8 cellular contexts compared by ENCODE assay signal in the genomic region with DNA sequence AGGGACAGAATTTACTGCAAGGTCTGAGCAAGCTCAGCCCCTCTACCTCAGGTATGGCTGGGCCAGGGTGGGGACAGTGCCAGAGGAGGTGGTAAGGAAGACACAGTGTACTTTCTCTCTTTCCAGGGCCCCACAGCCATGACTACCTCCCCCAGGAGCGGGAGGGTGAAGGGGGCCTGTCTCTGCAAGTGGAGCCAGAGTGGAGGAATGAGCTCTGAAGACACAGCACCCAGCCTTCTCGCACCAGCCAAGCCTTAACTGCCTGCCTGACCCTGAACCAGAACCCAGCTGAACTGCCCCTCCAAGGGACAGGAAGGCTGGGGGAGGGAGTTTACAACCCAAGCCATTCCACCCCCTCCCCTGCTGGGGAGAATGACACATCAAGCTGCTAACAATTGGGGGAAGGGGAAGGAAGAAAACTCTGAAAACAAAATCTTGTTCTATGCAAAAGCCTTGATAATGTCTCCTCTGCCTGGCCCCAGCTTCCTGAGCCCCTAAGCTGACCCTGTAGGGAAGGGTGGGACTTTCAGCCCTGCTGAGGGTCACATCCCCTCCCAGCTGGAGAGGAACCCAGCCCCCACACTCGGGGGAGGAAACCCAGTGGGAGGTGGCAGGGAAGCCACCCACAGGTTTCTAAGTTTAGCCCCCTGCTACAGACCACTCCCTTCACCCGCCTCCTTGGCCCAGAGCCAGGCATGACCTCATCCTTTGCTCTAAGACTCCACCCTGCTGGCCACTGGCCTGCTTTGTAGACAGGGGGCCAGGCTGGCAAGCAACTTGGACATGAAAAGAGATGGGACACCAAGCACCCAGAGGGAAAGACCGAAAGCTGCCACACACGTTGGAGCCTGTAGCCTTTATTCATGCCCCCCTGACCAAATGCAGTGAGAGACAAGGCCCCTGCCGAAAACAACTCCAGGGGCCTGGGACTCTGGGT. TPM values are rescaled to one million over a fixed set of nuclear protein-coding genes. Genes with fewer than 3 reads are reported as not detected.
DNase-seq lines count a peak whose midpoint lies in the region; ATAC-seq and TF ChIP-seq lines count a peak whose summit lies in the region.

No MANE protein-coding gene starts in this region.

- H3K36me3 Mint-ChIP-seq in activated T-helper 17 cell treated with anti-CD3 and anti-CD28 coated beads, Interleukin-2, amount 50 U/mL, for 72 hours (ENCODE audit: low read depth): peaks cover 26% of the 10 kb centered on the region
- H3K36me3 Mint-ChIP-seq in natural killer cell: no peaks in the 10 kb centered on the region

- H3K27me3 ChIP-seq in HUES64 (ENCODE audit: insufficient read depth, low read length) (peaks cover 3% of the 10 kb centered on the region; the same call in 1 of the 2 replicates), Panc1 (ENCODE audit: control insufficient read depth, insufficient read depth, low read length) (no peaks in the 10 kb centered on the region), stomach smooth muscle (ENCODE audit: control insufficient read depth in 1 of 2, insufficient read depth in 2 of 2, low read length in 2 of 2) (no peaks in the 10 kb centered on the region)

- H3K9me3 ChIP-seq in HUES64 (ENCODE audit: insufficient read depth, low read depth, low read length) (no peaks in the 10 kb centered on the region), Panc1 (ENCODE audit: control insufficient read depth, insufficient read depth, low read depth, low read length) (no peaks in the 10 kb centered on the region), stomach smooth muscle (ENCODE audit: control insufficient read depth in 2 of 2, low read length in 2 of 2) (no peaks in the 10 kb centered on the region)

- 28% methylated on average over 7 of the region's 7 CpGs for WGBS in HUES64

- H3K9me3 Mint-ChIP-seq in activated T-helper 17 cell treated with anti-CD3 and anti-CD28 coated beads, Interleukin-2, amount 50 U/mL, for 72 hours: no peaks in the 10 kb centered on the region
- no peaks in the 10 kb centered on the region for H3K9me3 Mint-ChIP-seq in natural killer cell

- H3K36me3 ChIP-seq in HUES64 (ENCODE audit: insufficient read depth, low read length) (peaks cover 48% of the 10 kb centered on the region), Panc1 (ENCODE audit: control insufficient read depth, insufficient read depth, low read length) (peaks cover 2% of the 10 kb centered on the region), stomach smooth muscle (ENCODE audit: control insufficient read depth in 2 of 2, insufficient read depth in 2 of 2, low read length in 2 of 2) (peaks cover 30 to 40% of the 10 kb centered on the region in 2 donors)

- no peak overlapping the region for H3K9ac ChIP-seq in HUES64 (ENCODE audit: low read depth, low read length)
- H3K9ac ChIP-seq in stomach smooth muscle (ENCODE audit: low read length in 2 of 2): peak overlapping the region; percentile 56 to 68

- intact Hi-C loops in Panc1 (cut with micrococcal nuclease; ENCODE audit: unreplicated experiment): no loop called here
- intact Hi-C loops in natural killer cell (cut with micrococcal nuclease): loop anchor here (1.0 to 2.0 kb wide), 2 partner anchors 14 to 82 kb away; a partner anchor contains a TSS

- in situ Hi-C loops in Panc1 (cut with HindIII; ENCODE audit: low pct_unique_long_range_greater_than_20kb, low sequenced_read_pairs): no loop called here

- peak; percentile 87 for DNase-seq in AG10803 (ENCODE audit: low read depth)
- peak; percentile 66 for DNase-seq in GM19238 (ENCODE audit: insufficient read length, low spot score)
- peak; percentile 76 for DNase-seq in Panc1 (ENCODE audit: low read depth, low spot score)
- peak; percentile 98 for DNase-seq in fibroblast of pulmonary artery (ENCODE audit: low read depth)
- peak; percentile 90 for DNase-seq in natural killer cell

- peak overlapping the region; percentile 65; the same call in 1 of the 2 replicates for H3K27ac ChIP-seq in HUES64 (ENCODE audit: low read depth, low read length)
- H3K27ac ChIP-seq in Panc1 (ENCODE audit: low read length): peak overlapping the region; percentile 66
- H3K27ac ChIP-seq in stomach smooth muscle (ENCODE audit: low read length): peak overlapping the region; percentile 86

- TSS peak; percentile 66 for BruUV-seq in Panc1 (replicated peaks; lab: Mats Ljungman, UMichigan)

- ATAC-seq in Panc1 (peak; percentile 73), natural killer cell (peak; percentile 66 to 71 (median 70))
- ATAC-seq in activated T-helper 17 cell treated with anti-CD3 and anti-CD28 coated beads, Interleukin-2, amount 50 U/mL, for 72 hours (replicated peaks): no peak

- H3K4me3 Mint-ChIP-seq in activated T-helper 17 cell treated with anti-CD3 and anti-CD28 coated beads, Interleukin-2, amount 50 U/mL, for 72 hours: peak overlapping the region; percentile 42
- peak overlapping the region; percentile 65 for H3K4me3 Mint-ChIP-seq in natural killer cell

- H3K27ac Mint-ChIP-seq in activated T-helper 17 cell treated with anti-CD3 and anti-CD28 coated beads, Interleukin-2, amount 50 U/mL, for 72 hours: peak overlapping the region; percentile 85
- peak overlapping the region; percentile 90 to 93 for H3K27ac Mint-ChIP-seq in natural killer cell

- H3K4me1 Mint-ChIP-seq in activated T-helper 17 cell treated with anti-CD3 and anti-CD28 coated beads, Interleukin-2, amount 50 U/mL, for 72 hours: peaks cover 36% of the 10 kb centered on the region
- peaks cover 71 to 78% of the 10 kb centered on the region in 2 donors for H3K4me1 Mint-ChIP-seq in natural killer cell

- peaks cover 43% of the 10 kb centered on the region for H3K4me1 ChIP-seq in HUES64 (ENCODE audit: insufficient read depth, low read length)
- H3K4me1 ChIP-seq in Panc1 (ENCODE audit: control insufficient read depth, insufficient read depth, low read length): peaks cover 53% of the 10 kb centered on the region
- peaks cover 73% of the 10 kb centered on the region for H3K4me1 ChIP-seq in stomach smooth muscle (ENCODE audit: control insufficient read depth, insufficient read depth, low read length)

- POLR2A ChIA-PET in Panc1 (lab: Charles Lee): no interaction called here

- H3K27me3 Mint-ChIP-seq in activated T-helper 17 cell treated with anti-CD3 and anti-CD28 coated beads, Interleukin-2, amount 50 U/mL, for 72 hours: no peaks in the 10 kb centered on the region
- H3K27me3 Mint-ChIP-seq in natural killer cell (ENCODE audit: low read depth in 2 of 2): no peaks in the 10 kb centered on the region

- H3K4me3 ChIP-seq in AG10803 (ENCODE audit: low read length): peak overlapping the region; percentile 26; the same call in 1 of the 2 replicates
- 0 out of 2 replicates have a peak overlapping the region, but pooled peaks have one; percentile 12 for H3K4me3 ChIP-seq in HUES64 (ENCODE audit: low read length)
- no peak overlapping the region for H3K4me3 ChIP-seq in Panc1 (ENCODE audit: low read depth in 2 of 2, low read length in 2 of 2)
- no peak overlapping the region for H3K4me3 ChIP-seq in fibroblast of pulmonary artery (replicated peaks; ENCODE audit: low read depth, low read length)
- peak overlapping the region; percentile 2 to 52 for H3K4me3 ChIP-seq in stomach smooth muscle (ENCODE audit: low read length in 2 of 2)

- CTCF ChIA-PET in Panc1 (lab: Charles Lee): no interaction called here

- TF ChIP-seq CTCF in AG10803 (conservative IDR thresholded peaks at IDR 0.05; ENCODE audit: low read length): no peak
- no peak for TF ChIP-seq CTCF in Panc1 (IDR thresholded peaks at IDR 0.05)
- TF ChIP-seq CTCF in fibroblast of pulmonary artery (IDR thresholded peaks at IDR 0.05; ENCODE audit: low read length, missing control alignments): no peak
- TF ChIP-seq CTCF in natural killer cell (IDR thresholded peaks at IDR 0.05): no peak

RNA-seq across cellular contexts. Expression of a gene that starts 6.4 kb away (rescaled TPM):
- 66.7 TPM for polyA plus RNA-seq in HUES64 (2013, experiment 1 of 2)
- 75.3 TPM for polyA plus RNA-seq in HUES64 (2013, experiment 2 of 2)
- total RNA-seq in Panc1 (2021; ENCODE audit: unreplicated experiment) (197 TPM), natural killer cell (100 to 1,000 TPM; 161 to 199 (median 195) TPM)
- polyA plus RNA-seq in Panc1 (2012; ENCODE audit: insufficient read length): 427 TPM
- total RNA-seq in activated T-helper 17 cell treated with anti-CD3 and anti-CD28 coated beads, Interleukin-2, amount 50 U/mL, for 72 hours: 10 to 100 TPM; 39.5 to 59.4 TPM

RNA-seq across cellular contexts. Expression of a gene that starts 14.6 kb away (rescaled TPM):
- polyA plus RNA-seq in HUES64 (2013, experiment 1 of 2): 7.8 TPM
- polyA plus RNA-seq in HUES64 (2013, experiment 2 of 2): 8.5 TPM
- 0.51 TPM for total RNA-seq in Panc1 (2021; ENCODE audit: unreplicated experiment)
- polyA plus RNA-seq in Panc1 (2012; ENCODE audit: insufficient read length): 0.91 TPM
- total RNA-seq in activated T-helper 17 cell treated with anti-CD3 and anti-CD28 coated beads, Interleukin-2, amount 50 U/mL, for 72 hours: under 1 TPM; 0.30 to 0.69 TPM
- under 1 TPM in 1 of 3 donors, not detected in 2; 0.26 TPM for total RNA-seq in natural killer cell

RNA-seq across cellular contexts. Expression of a gene that starts 26.1 kb away (rescaled TPM):
- 43.7 TPM for polyA plus RNA-seq in HUES64 (2013, experiment 1 of 2)
- polyA plus RNA-seq in HUES64 (2013, experiment 2 of 2): 43.9 TPM
- total RNA-seq in Panc1 (2021; ENCODE audit: unreplicated experiment) (106 TPM), natural killer cell (100 to 1,000 TPM in 2 of 3 donors, 10 to 100 TPM in 1; 87.9 to 124 (median 119) TPM)
- polyA plus RNA-seq in Panc1 (2012; ENCODE audit: insufficient read length): 88.0 TPM
- 10 to 100 TPM; 54.7 to 59.3 TPM for total RNA-seq in activated T-helper 17 cell treated with anti-CD3 and anti-CD28 coated beads, Interleukin-2, amount 50 U/mL, for 72 hours

Comparison
In these comparisons a context has a peak if more than half of its experiments do, and no peak if none do; other contexts are left out.
1. H3K4me3 ChIP-seq: peak in AG10803 (single experiment), HUES64 (single experiment) and stomach smooth muscle (2 of 2); none in Panc1 (0 of 2) and fibroblast of pulmonary artery (single experiment).
2. Peak in every context shown above with its lines, with median percentiles within 50 percentile points of each other: DNase-seq and H3K27ac ChIP-seq.